ENCODE assay signal across 9 cellular contexts in the genomic region with DNA sequence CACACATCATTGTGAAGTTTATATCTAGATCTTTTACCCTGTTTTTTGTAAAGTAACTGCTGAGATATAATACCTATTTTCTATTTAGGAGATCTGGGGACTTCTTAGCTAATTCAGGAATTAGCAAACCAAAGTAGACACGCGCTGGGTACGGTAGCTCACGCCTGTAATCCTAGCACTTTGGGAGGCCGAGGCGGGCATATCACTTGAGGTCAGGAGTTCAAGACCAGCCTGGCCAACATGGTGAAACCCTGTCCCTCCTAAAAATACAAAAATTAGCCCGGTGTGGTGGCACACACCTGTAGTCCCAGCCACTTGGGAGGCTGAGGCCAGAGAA. TPM values are rescaled to one million over a fixed set of nuclear protein-coding genes. Genes with fewer than 3 reads are reported as not detected.
DNase-seq lines count a peak whose midpoint lies in the region; ATAC-seq and TF ChIP-seq lines count a peak whose summit lies in the region.
"Not testable (repeated sequence)": the region's sequence is repeated elsewhere in the genome, so short reads cannot be mapped to it uniquely, and the experiment has no call there.
"Had no signal": no experiment of that assay in that cellular context is flagged by ENCODE, and none has a peak within 500 bp of the region (broad histone marks: within the 10 kb centered on the region; RNA-seq: fewer than 3 reads in every experiment).

No MANE protein-coding gene starts in this region.

- H3K4me3 Mint-ChIP-seq in CD14-positive monocyte (peak overlapping the region in 1 of 2 donors; percentile 43), naive B cell (peak overlapping the region in 7 of 8 donors; percentile 39 to 77 (median 67))
- H3K4me3 Mint-ChIP-seq in activated T-helper 17 cell treated with anti-CD3 and anti-CD28 coated beads, Interleukin-2, amount 50 U/mL, for 72 hours: peak overlapping the region; percentile 87

- not testable (repeated sequence) for TF ChIP-seq CTCF in CD14-positive monocyte (IDR thresholded peaks at IDR 0.05); RWPE2 (IDR thresholded peaks at IDR 0.05; ENCODE audit: poor library complexity, severe bottlenecking); coronary artery (IDR thresholded peaks at IDR 0.05); stomach (IDR thresholded peaks at IDR 0.05)

- H3K4me1 ChIP-seq in RWPE2 (ENCODE audit: insufficient read depth, poor library complexity, severe bottlenecking): not testable (repeated sequence)
- H3K4me1 ChIP-seq in stomach: peaks cover 0 to 16% (median 6%) of the 10 kb centered on the region in 4 donors

- not testable (repeated sequence) for TF ChIP-seq EP300 in stomach (IDR thresholded peaks at IDR 0.05)

- intact Hi-C loops in CD14-positive monocyte (cut with micrococcal nuclease); stomach (cut with DNase I; ENCODE audit: low total_unique reads): not testable (repeated sequence)

- H3K36me3 Mint-ChIP-seq in CD14-positive monocyte (peaks cover 10 to 19% of the 10 kb centered on the region in 2 donors), naive B cell (peaks cover 8 to 17% of the 10 kb centered on the region in 2 donors)
- peaks cover 50% of the 10 kb centered on the region for H3K36me3 Mint-ChIP-seq in activated T-helper 17 cell treated with anti-CD3 and anti-CD28 coated beads, Interleukin-2, amount 50 U/mL, for 72 hours (ENCODE audit: low read depth)

- H3K9me3 ChIP-seq in RWPE2 (ENCODE audit: severe bottlenecking); stomach: not testable (repeated sequence)

- not testable (repeated sequence) for TF ChIP-seq POLR2A in stomach (IDR thresholded peaks at IDR 0.05)

- not testable (repeated sequence) for H3K9me3 Mint-ChIP-seq in CD14-positive monocyte; activated T-helper 17 cell treated with anti-CD3 and anti-CD28 coated beads, Interleukin-2, amount 50 U/mL, for 72 hours; naive B cell

- not testable (repeated sequence) for H3K27ac ChIP-seq in RWPE2 (ENCODE audit: poor library complexity, severe bottlenecking)
- peak overlapping the region; percentile 40 to 57 for H3K27ac ChIP-seq in coronary artery
- peak overlapping the region in 4 of 5 donors; percentile 34 to 56 (median 48) for H3K27ac ChIP-seq in stomach

- WGBS in stomach, 5 donors: 81 to 88% (median 85%) methylated on average over 7 of the region's 7 CpGs

- not testable (repeated sequence) for H3K27me3 ChIP-seq in RWPE2 (ENCODE audit: insufficient read depth, poor library complexity, severe bottlenecking); stomach

- not testable (repeated sequence) for H3K36me3 ChIP-seq in RWPE2 (ENCODE audit: low read depth); stomach

- H3K27me3 Mint-ChIP-seq in CD14-positive monocyte (ENCODE audit: low read depth in 3 of 3); activated T-helper 17 cell treated with anti-CD3 and anti-CD28 coated beads, Interleukin-2, amount 50 U/mL, for 72 hours; naive B cell: not testable (repeated sequence)

- H3K4me3 ChIP-seq in RWPE2 (ENCODE audit: severe bottlenecking); stomach: not testable (repeated sequence)
- peak overlapping the region; percentile 7 for H3K4me3 ChIP-seq in coronary artery

- DNase-seq in CD14-positive monocyte (ENCODE audit: low spot score); RWPE2 (ENCODE audit: low spot score); coronary artery (ENCODE audit: low spot score); naive B cell; stomach: not testable (repeated sequence)

- ATAC-seq in GM19455 (IDR thresholded peaks at IDR 0.05; ENCODE audit: unreplicated experiment) (peak; percentile 21), HG02885 (IDR thresholded peaks at IDR 0.05; ENCODE audit: poor library complexity, unreplicated experiment) (peak; percentile 14), RWPE2 (ENCODE audit: low read depth) (peak; percentile 8; the same call in 1 of the 3 replicates)
- ATAC-seq in activated T-helper 17 cell treated with anti-CD3 and anti-CD28 coated beads, Interleukin-2, amount 50 U/mL, for 72 hours (replicated peaks): peak; percentile 31
- ATAC-seq in naive B cell (ENCODE audit: low read depth in 2 of 2): not testable (repeated sequence)

- H3K27ac Mint-ChIP-seq in CD14-positive monocyte: peak overlapping the region; percentile 84 to 97 (median 94)
- H3K27ac Mint-ChIP-seq in activated T-helper 17 cell treated with anti-CD3 and anti-CD28 coated beads, Interleukin-2, amount 50 U/mL, for 72 hours: peak overlapping the region; percentile 96
- H3K27ac Mint-ChIP-seq in naive B cell: peak overlapping the region; percentile 69 to 93 (median 90)

- H3K4me1 Mint-ChIP-seq in CD14-positive monocyte (peaks cover 59% of the 10 kb centered on the region), naive B cell (peaks cover 59 to 94% (median 77%) of the 10 kb centered on the region in 3 donors)
- H3K4me1 Mint-ChIP-seq in activated T-helper 17 cell treated with anti-CD3 and anti-CD28 coated beads, Interleukin-2, amount 50 U/mL, for 72 hours: peaks cover 57% of the 10 kb centered on the region

RNA-seq across cellular contexts. Expression of a gene that starts 23.0 kb away (rescaled TPM):
- polyA plus RNA-seq in CD14-positive monocyte: 10 to 100 TPM; 64.9 to 91.9 TPM
- total RNA-seq in activated T-helper 17 cell treated with anti-CD3 and anti-CD28 coated beads, Interleukin-2, amount 50 U/mL, for 72 hours: 100 to 1,000 TPM; 131 to 154 TPM
- polyA plus RNA-seq in naive B cell (ENCODE audit: low read depth in 6 of 6): 100 to 1,000 TPM; 107 to 176 (median 141) TPM
- total RNA-seq in stomach: 10 to 100 TPM in 4 of 5 donors, 1 to 10 TPM in 1; 1.2 to 58.4 (median 24.6) TPM
- 1 to 10 TPM; 1.2 to 2.3 (median 1.8) TPM for polyA plus RNA-seq in stomach
- total RNA-seq: G401 had no signal

Comparison
In these comparisons a context has a peak if more than half of its experiments do, and no peak if none do; other contexts are left out.
1. RNA of a gene that starts 23.0 kb away (polyA plus RNA-seq): 107 to 176 TPM in naive B cell and 64.9 to 91.9 TPM in CD14-positive monocyte; 1.2 to 2.3 TPM in stomach; every median in the first group is over 10 times any median in the second.
2. Peak in every context shown above with its lines, with median percentiles within 50 percentile points of each other: H3K27ac Mint-ChIP-seq.